Comparison of ENCODE assay signal across 24 cellular contexts in genomic region chr2:69041214-69041613, GRCh38. TPM values are rescaled to one million over a fixed set of nuclear protein-coding genes. Genes with fewer than 3 reads are reported as not detected.
DNase-seq lines count a peak whose midpoint lies in the region; ATAC-seq and TF ChIP-seq lines count a peak whose summit lies in the region.
"Had no signal": no experiment of that assay in that cellular context is flagged by ENCODE, and none has a peak within 500 bp of the region (broad histone marks: within the 10 kb centered on the region; RNA-seq: fewer than 3 reads in every experiment).

No MANE protein-coding gene starts in this region.

- H3K4me3 ChIP-seq in ascending aorta (no peak overlapping the region), heart left ventricle (no peak overlapping the region)
- H3K4me3 ChIP-seq: BLaER1 treated with 17β-estradiol and CSF1 and Interleukin-3, amounts not matched to agents 10 nM and 100 nM; GM12878; GM23338 had no signal

- H3K9me3 ChIP-seq in ascending aorta: no peaks in the 10 kb centered on the region
- H3K9me3 ChIP-seq in heart left ventricle: no peaks in the 10 kb centered on the region
- H3K9me3 ChIP-seq: BLaER1 treated with 17β-estradiol and CSF1 and Interleukin-3, amounts not matched to agents 10 nM and 100 nM; Caco-2 had no signal

- no peaks in the 10 kb centered on the region for H3K27me3 ChIP-seq in ascending aorta
- no peaks in the 10 kb centered on the region for H3K27me3 ChIP-seq in heart left ventricle
- H3K27me3 ChIP-seq: BLaER1 treated with 17β-estradiol and CSF1 and Interleukin-3, amounts not matched to agents 10 nM and 100 nM had no signal

- H3K4me1 Mint-ChIP-seq in activated CD4-positive, alpha-beta T cell treated with anti-CD3 and anti-CD28 coated beads, Interleukin-2, amount 10 ng/mL, durations not matched to agents 24 days and 14 days: no peaks in the 10 kb centered on the region
- H3K4me1 Mint-ChIP-seq: CD4-positive, alpha-beta memory T cell had no signal

- H3K4me1 ChIP-seq in ascending aorta (peaks cover 0 to 21% of the 10 kb centered on the region in 2 donors), heart left ventricle (peaks cover 0 to 18% (median under 1%) of the 10 kb centered on the region in 12 donors)
- H3K4me1 ChIP-seq: BLaER1 treated with 17β-estradiol and CSF1 and Interleukin-3, amounts not matched to agents 10 nM and 100 nM; Caco-2 had no signal

- TF ChIP-seq POLR2A in heart left ventricle (IDR thresholded peaks at IDR 0.05): no peak

- ATAC-seq in heart left ventricle (peak; percentile 54 to 90 (median 76)), sciatic nerve (peak; percentile 93), GM19397 (IDR thresholded peaks at IDR 0.05; ENCODE audit: unreplicated experiment) (no peak), HG02623 (IDR thresholded peaks at IDR 0.05; ENCODE audit: unreplicated experiment) (no peak)
- ATAC-seq: GM12878, GM23338 had no signal

- peaks cover 43% of the 10 kb centered on the region for H3K27me3 Mint-ChIP-seq in activated CD4-positive, alpha-beta T cell treated with anti-CD3 and anti-CD28 coated beads, Interleukin-2, amount 10 ng/mL, durations not matched to agents 24 days and 14 days

- H3K27ac ChIP-seq in ascending aorta (peak overlapping the region; percentile 36 to 49), heart left ventricle (peak overlapping the region in 1 of 12 donors; percentile 46)
- H3K27ac ChIP-seq: 22Rv1; BLaER1 treated with 17β-estradiol and CSF1 and Interleukin-3, amounts not matched to agents 10 nM and 100 nM had no signal

- H3K36me3 ChIP-seq in ascending aorta (peaks cover 7 to 18% of the 10 kb centered on the region in 2 donors), heart left ventricle (peaks cover 0 to 47% (median 3%) of the 10 kb centered on the region in 9 donors)

- TF ChIP-seq CTCF in ascending aorta (IDR thresholded peaks at IDR 0.05) (no peak), heart left ventricle (IDR thresholded peaks at IDR 0.05) (no peak)

- H3K4me3 Mint-ChIP-seq in activated CD4-positive, alpha-beta T cell treated with anti-CD3 and anti-CD28 coated beads, Interleukin-2, amount 10 ng/mL, durations not matched to agents 24 days and 14 days: no peak overlapping the region
- H3K4me3 Mint-ChIP-seq: CD4-positive, alpha-beta memory T cell; GM23338 had no signal

- WGBS in heart left ventricle, 4 donors: 80 to 85% (median 83%) methylated on average over 4 of the region's 4 CpGs

- H3K27ac Mint-ChIP-seq in activated CD4-positive, alpha-beta T cell treated with anti-CD3 and anti-CD28 coated beads, Interleukin-2, amount 10 ng/mL, durations not matched to agents 24 days and 14 days: no peak overlapping the region
- H3K27ac Mint-ChIP-seq: CD4-positive, alpha-beta memory T cell; GM23338 had no signal

- H3K9me3 Mint-ChIP-seq in activated CD4-positive, alpha-beta T cell treated with anti-CD3 and anti-CD28 coated beads, Interleukin-2, amount 10 ng/mL, durations not matched to agents 24 days and 14 days: no peaks in the 10 kb centered on the region
- H3K9me3 Mint-ChIP-seq: GM23338 had no signal

- intact Hi-C loops in activated CD4-positive, alpha-beta T cell treated with anti-CD3 and anti-CD28 coated beads, Interleukin-2, amount 10 ng/mL, durations not matched to agents 24 days and 14 days (cut with micrococcal nuclease): no loop called here
- intact Hi-C loops in ascending aorta (cut with DNase I) (no loop called here), heart left ventricle (cut with DNase I) (no loop called here), sciatic nerve (cut with DNase I) (no loop called here)

- DNase-seq in activated CD4-positive, alpha-beta T cell treated with anti-CD3 and anti-CD28 coated beads, Interleukin-2, amount 10 ng/mL, durations not matched to agents 24 days and 14 days: peak; percentile 33
- no peak for DNase-seq in activated CD4-positive, alpha-beta T cell treated with anti-CD3 and anti-CD28 coated beads, Interleukin-2, amount 50 U/mL, for 1 hour
- DNase-seq in ascending aorta (ENCODE audit: low spot score in 2 of 2) (no peak), heart left ventricle (no peak), sciatic nerve (ENCODE audit: low spot score) (no peak), NCI-H345 treated with DMSO at 0.1 percent for 48 hours (lab: John Stamatoyannopoulos, UW; ENCODE audit: unreplicated experiment) (no peak)
- DNase-seq: ACHN; Caco-2; CD4-positive, alpha-beta memory T cell; DMS 273 treated with DMSO at 0.1 percent for 48 hours; DMS79 treated with DMSO at 0.1 percent for 48 hours; HCEC 1CT; KG1; NCI-H1092 treated with DMSO at 0.1 percent for 48 hours; NCI-H1436 treated with DMSO at 0.1 percent for 48 hours; NCI-H1930; NCI-H524; SHP77 treated with DMSO at 0.1 percent for 48 hours had no signal

- H3K36me3 Mint-ChIP-seq in activated CD4-positive, alpha-beta T cell treated with anti-CD3 and anti-CD28 coated beads, Interleukin-2, amount 10 ng/mL, durations not matched to agents 24 days and 14 days (ENCODE audit: low read depth): no peaks in the 10 kb centered on the region
- H3K36me3 Mint-ChIP-seq: CD4-positive, alpha-beta memory T cell had no signal

RNA-seq across cellular contexts. Expression of gene ANTXR1, which starts 28.2 kb away (rescaled TPM):
- 0.09 TPM in 1 of 2 replicates, not detected in the other for total RNA-seq in activated CD4-positive, alpha-beta T cell treated with anti-CD3 and anti-CD28 coated beads, Interleukin-2, amount 10 ng/mL, durations not matched to agents 24 days and 14 days
- 90.3 TPM for total RNA-seq in ascending aorta
- 10 to 100 TPM; 13.1 to 75.2 (median 23.3) TPM for total RNA-seq in heart left ventricle
- 10 to 100 TPM in 1 of 2 donors, 1 to 10 TPM in 1; 5.8 to 26.3 TPM for polyA plus RNA-seq in heart left ventricle
- total RNA-seq in sciatic nerve: 89.9 TPM
- polyA plus RNA-seq: CD4-positive, alpha-beta memory T cell had no signal

Comparison
In these comparisons a context has a peak if more than half of its experiments do, and no peak if none do; other contexts are left out.
1. ATAC-seq: peak in heart left ventricle (4 of 4) and sciatic nerve (single experiment); none in GM19397 (single experiment) and HG02623 (single experiment).
2. RNA of gene ANTXR1, which starts 28.2 kb away (total RNA-seq): 90.3 TPM in ascending aorta (single experiment), 89.9 TPM in sciatic nerve (single experiment) and 13.1 to 75.2 TPM in heart left ventricle; 0.09 TPM in activated CD4-positive, alpha-beta T cell treated with anti-CD3 and anti-CD28 coated beads, Interleukin-2, amount 10 ng/mL, durations not matched to agents 24 days and 14 days; every median in the first group is over 10 times any median in the second.